ENCODE assay signal across 25 cellular contexts in genomic region chr22:26462051-26462450, GRCh38.
"Had no signal": no experiment of that assay in that cellular context is flagged by ENCODE, and none has a peak within 500 bp of the region (broad histone marks: within the 10 kb centered on the region; RNA-seq: fewer than 3 reads in every experiment).

No MANE protein-coding gene starts in this region.

- H3K9me3 Mint-ChIP-seq: activated CD8-positive, alpha-beta T cell treated with anti-CD3 and anti-CD28 coated beads for 36 hours; activated naive CD4-positive, alpha-beta T cell treated with anti-CD3 and anti-CD28 coated beads, Interleukin-2, amount 50 U/mL, for 24 hours; activated naive CD8-positive, alpha-beta T cell treated with anti-CD3 and anti-CD28 coated beads, Interleukin-2, amount 50 U/mL, for 24 hours; activated T-helper 1 cell treated with anti-CD3 and anti-CD28 coated beads, Interleukin-12 subunit alpha, Interleukin-12 subunit beta, Interleukin-2, Interleukin-4 antibody, amounts not matched to agents 30 ng/mL and 10 ng/mL and 1 ng/mL, durations not matched to agents 14 hours and 24 hours and 36 hours; T-cell had no signal

- DNase-seq: activated CD4-positive, alpha-beta T cell treated with anti-CD3 and anti-CD28 coated beads for 4 hours; activated CD4-positive, CD25-positive, alpha-beta regulatory T cell; activated CD8-positive, alpha-beta memory T cell treated with anti-CD3 and anti-CD28 coated beads, Interleukin-2, amount 50 U/mL, for 4 hours; activated CD8-positive, alpha-beta T cell treated with anti-CD3 and anti-CD28 coated beads for 36 hours; activated effector memory CD4-positive, alpha-beta T cell treated with Interleukin-2 at 50 U/mL for 16 hours; activated naive CD4-positive, alpha-beta T cell; activated naive CD8-positive, alpha-beta T cell treated with anti-CD3 and anti-CD28 coated beads, Interleukin-2, amount 50 U/mL, for 24 hours; amniotic stem cell; body of pancreas; MG63; MV-4-11; NCI-H1105; NCI-H146; NCI-H187 treated with DMSO at 0.1 percent for 48 hours; NCI-H2081 treated with DMSO at 0.1 percent for 48 hours; NCI-H446; NCI-H524; PC-3; SIG-M5; T-cell; T-helper 2 cell; T1000 had no signal

- H3K9me3 ChIP-seq: ascending aorta, body of pancreas, MG63 had no signal

- H3K4me3 ChIP-seq: ascending aorta, body of pancreas, MG63 had no signal

- H3K27me3 ChIP-seq: ascending aorta, body of pancreas, MG63 had no signal

- H3K27ac ChIP-seq: ascending aorta, body of pancreas had no signal

- H3K4me1 ChIP-seq: ascending aorta had no signal

- H3K4me3 Mint-ChIP-seq: activated CD8-positive, alpha-beta T cell treated with anti-CD3 and anti-CD28 coated beads for 36 hours; activated naive CD4-positive, alpha-beta T cell treated with anti-CD3 and anti-CD28 coated beads, Interleukin-2, amount 50 U/mL, for 24 hours; activated naive CD8-positive, alpha-beta T cell treated with anti-CD3 and anti-CD28 coated beads, Interleukin-2, amount 50 U/mL, for 24 hours; activated T-helper 1 cell treated with anti-CD3 and anti-CD28 coated beads, Interleukin-12 subunit alpha, Interleukin-12 subunit beta, Interleukin-2, Interleukin-4 antibody, amounts not matched to agents 30 ng/mL and 10 ng/mL and 1 ng/mL, durations not matched to agents 14 hours and 24 hours and 36 hours; T-cell had no signal

- H3K27ac Mint-ChIP-seq: activated CD8-positive, alpha-beta T cell treated with anti-CD3 and anti-CD28 coated beads for 36 hours; activated naive CD4-positive, alpha-beta T cell treated with anti-CD3 and anti-CD28 coated beads, Interleukin-2, amount 50 U/mL, for 24 hours; activated naive CD8-positive, alpha-beta T cell treated with anti-CD3 and anti-CD28 coated beads, Interleukin-2, amount 50 U/mL, for 24 hours; activated T-helper 1 cell treated with anti-CD3 and anti-CD28 coated beads, Interleukin-12 subunit alpha, Interleukin-12 subunit beta, Interleukin-2, Interleukin-4 antibody, amounts not matched to agents 30 ng/mL and 10 ng/mL and 1 ng/mL, durations not matched to agents 14 hours and 24 hours and 36 hours; T-cell had no signal

- H3K27me3 Mint-ChIP-seq: activated CD8-positive, alpha-beta T cell treated with anti-CD3 and anti-CD28 coated beads for 36 hours; activated naive CD4-positive, alpha-beta T cell treated with anti-CD3 and anti-CD28 coated beads, Interleukin-2, amount 50 U/mL, for 24 hours; activated naive CD8-positive, alpha-beta T cell treated with anti-CD3 and anti-CD28 coated beads, Interleukin-2, amount 50 U/mL, for 24 hours; T-cell had no signal

- ATAC-seq: activated naive CD8-positive, alpha-beta T cell treated with anti-CD3 and anti-CD28 coated beads, Interleukin-2, amount 50 U/mL, for 24 hours; body of pancreas; T-cell had no signal
